9 cellular contexts compared by ENCODE assay signal in genomic region chr20:32672315-32672981, GRCh38. TPM values are rescaled to one million over a fixed set of nuclear protein-coding genes. Genes with fewer than 3 reads are reported as not detected.
DNase-seq lines count a peak whose midpoint lies in the region; ATAC-seq and TF ChIP-seq lines count a peak whose summit lies in the region.
"Had no signal": no experiment of that assay in that cellular context is flagged by ENCODE, and none has a peak within 500 bp of the region (broad histone marks: within the 10 kb centered on the region; RNA-seq: fewer than 3 reads in every experiment).

No MANE protein-coding gene starts in this region.

- H3K27me3 Mint-ChIP-seq in T-helper 17 cell = no peaks in the 10 kb centered on the region

- CTCF ChIA-PET in PC-9 (lab: Charles Lee) (interaction anchor here (0.5 to 3.3 kb wide), 3 partner anchors 106 to 1457 kb away, joined by 3 to 46 read pairs (median 3); no protein-coding TSS in a partner anchor), A673 (lab: Charles Lee) (interaction anchor here (0.7 kb wide), 1 partner anchor 107 kb away, joined by 4 read pairs; no protein-coding TSS in a partner anchor)

- ATAC-seq in GM21619 (IDR thresholded peaks at IDR 0.05; ENCODE audit: unreplicated experiment) (peak; percentile 15), lower lobe of right lung (peak; percentile 41 to 50), HG02981 (IDR thresholded peaks at IDR 0.05; ENCODE audit: unreplicated experiment) (no peak), T-helper 17 cell (no peak)

- intact Hi-C loops in PC-9 (cut with micrococcal nuclease; ENCODE audit: unreplicated experiment) (loop anchor here (5.0 kb wide), 3 partner anchors 90 to 425 kb away; partner anchors contain the start of gene DNMT3B), lower lobe of right lung (cut with DNase I) (no loop called here), A673 (cut with micrococcal nuclease; ENCODE audit: unreplicated experiment) (loop anchor here (5.0 to 10.0 kb wide), 2 partner anchors 105 to 272 kb away; no protein-coding TSS in a partner anchor)

- H3K27me3 ChIP-seq in DOHH2 (ENCODE audit: control insufficient read depth, low read length) (no peaks in the 10 kb centered on the region), PC-9 (ENCODE audit: insufficient read depth, low read depth) (no peaks in the 10 kb centered on the region), lower lobe of right lung (ENCODE audit: low read depth) (no peaks in the 10 kb centered on the region), A673 (replicated peaks; ENCODE audit: insufficient read depth, low read depth, low read length, poor library complexity) (no peaks in the 10 kb centered on the region)

- H3K4me1 Mint-ChIP-seq in T-helper 17 cell = peaks cover 8% of the 10 kb centered on the region

- TF ChIP-seq CTCF in DOHH2 (IDR thresholded peaks at IDR 0.05; ENCODE audit: low read depth, low read length, poor library complexity, severe bottlenecking) = no peak
- TF ChIP-seq CTCF in PC-9 (conservative IDR thresholded peaks at IDR 0.05) = no peak
- TF ChIP-seq CTCF in lower lobe of right lung (IDR thresholded peaks at IDR 0.05) = no peak
- no peak for TF ChIP-seq CTCF in A673 (conservative IDR thresholded peaks at IDR 0.05; ENCODE audit: low read depth, low read length)

- H3K36me3 Mint-ChIP-seq in T-helper 17 cell (ENCODE audit: low read depth) = no peaks in the 10 kb centered on the region

- H4K20me1 ChIP-seq in DOHH2 (ENCODE audit: control insufficient read depth, insufficient read depth, low read depth, low read length) (no peaks in the 10 kb centered on the region), PC-9 (ENCODE audit: insufficient read depth) (no peaks in the 10 kb centered on the region)

- H3F3A ChIP-seq in DOHH2 (ENCODE audit: control insufficient read depth, insufficient read depth) = peaks cover 13% of the 10 kb centered on the region; the same call in 1 of the 2 replicates
- no peaks in the 10 kb centered on the region; the same call in 1 of the 2 replicates for H3F3A ChIP-seq in PC-9 (ENCODE audit: insufficient read depth, low read depth)

- H3K36me3 ChIP-seq in DOHH2 (ENCODE audit: control insufficient read depth, low read length) (no peaks in the 10 kb centered on the region), PC-9 (ENCODE audit: low read depth) (no peaks in the 10 kb centered on the region), lower lobe of right lung (no peaks in the 10 kb centered on the region), A673 (ENCODE audit: insufficient read depth, low read length, poor library complexity, severe bottlenecking) (no peaks in the 10 kb centered on the region)

- BruUV-seq in PC-9 (replicated peaks; lab: Mats Ljungman, UMichigan) (no TSS peak), A673 (replicated peaks; lab: Mats Ljungman, UMichigan) (no TSS peak)

- H3K9me3 ChIP-seq in DOHH2 (ENCODE audit: control insufficient read depth, insufficient read depth, low read length) (no peaks in the 10 kb centered on the region), PC-9 (ENCODE audit: insufficient read depth, low read depth) (no peaks in the 10 kb centered on the region), lower lobe of right lung (no peaks in the 10 kb centered on the region), A673 (ENCODE audit: low read depth, low read length, poor library complexity, severe bottlenecking) (no peaks in the 10 kb centered on the region), T-helper 17 cell (ENCODE audit: control insufficient read depth, low read length, poor library complexity, severe bottlenecking) (no peaks in the 10 kb centered on the region)

- H3K79me2 ChIP-seq in DOHH2 (ENCODE audit: control insufficient read depth, low read length) (no peaks in the 10 kb centered on the region), PC-9 (ENCODE audit: low read depth) (no peaks in the 10 kb centered on the region)

- H2AFZ ChIP-seq in PC-9 = 0 out of 2 replicates have a peak overlapping the region, but pooled peaks have one; percentile 52

- H3K27ac ChIP-seq in DOHH2 (ENCODE audit: low read depth, low read length) (peak overlapping the region; percentile 94), PC-9 (no peak overlapping the region), lower lobe of right lung (peak overlapping the region; percentile 18), A673 (ENCODE audit: low read depth, low read length, poor library complexity, severe bottlenecking) (no peak overlapping the region)

- DNase-seq in PC-9 = no peak
- no peak for DNase-seq in lower lobe of right lung
- DNase-seq in A673 (ENCODE audit: low spot score) = no peak
- DNase-seq in central memory CD4-positive, alpha-beta T cell = no peak
- DNase-seq in T-helper 17 cell = no peak
- DNase-seq: NCI-H2107 had no signal

- POLR2A ChIA-PET in PC-9 (lab: Charles Lee; ENCODE audit: unreplicated experiment) (interaction anchor here (0.6 kb wide), 1 partner anchor 60 kb away, joined by 4 read pairs; no protein-coding TSS in a partner anchor), A673 (lab: Charles Lee; ENCODE audit: low non-redundant PET) (no interaction called here)

- no peak overlapping the region for H3K27ac Mint-ChIP-seq in T-helper 17 cell

- H3K4me3 Mint-ChIP-seq in T-helper 17 cell = no peak overlapping the region

- H3K4me1 ChIP-seq in DOHH2 (ENCODE audit: control insufficient read depth, low read length) (peaks cover 66% of the 10 kb centered on the region), PC-9 (replicated peaks; ENCODE audit: insufficient read depth) (peaks cover 7% of the 10 kb centered on the region), lower lobe of right lung (peaks cover 15% of the 10 kb centered on the region), A673 (ENCODE audit: insufficient read depth, low read length, poor library complexity, severe bottlenecking) (no peaks in the 10 kb centered on the region)

- H3K9me2 ChIP-seq in DOHH2 (replicated peaks; ENCODE audit: control insufficient read depth, low read length) (no peaks in the 10 kb centered on the region), PC-9 (ENCODE audit: insufficient read depth) (no peaks in the 10 kb centered on the region)

- peak overlapping the region; percentile 60 for H3K4me3 ChIP-seq in DOHH2 (ENCODE audit: low read length)
- H3K4me3 ChIP-seq in PC-9 = no peak overlapping the region
- no peak overlapping the region for H3K4me3 ChIP-seq in lower lobe of right lung
- no peak overlapping the region for H3K4me3 ChIP-seq in A673 (ENCODE audit: low read depth, low read length, poor library complexity, severe bottlenecking)

- H3K4me2 ChIP-seq in DOHH2 (ENCODE audit: low read length) = peak overlapping the region; percentile 90
- H3K4me2 ChIP-seq in PC-9 = no peak overlapping the region

RNA-seq across cellular contexts. Expression of gene C20orf203, which starts 1.3 kb away (rescaled TPM):
- total RNA-seq in PC-9 (2021) (0.08 TPM in 1 of 2 replicates, not detected in the other), lower lobe of right lung (not detected), A673 (2021) (not detected in 2 replicates), T-helper 17 cell (under 1 TPM; 0.10 to 0.20 TPM)

Comparison
In these comparisons a context has a peak if more than half of its experiments do, and no peak if none do; other contexts are left out.
1. H3K27ac ChIP-seq: peak in DOHH2 (single experiment) and lower lobe of right lung (single experiment); none in PC-9 (single experiment) and A673 (single experiment).
2. ATAC-seq: peak in GM21619 (single experiment) and lower lobe of right lung (2 of 2); none in HG02981 (single experiment) and T-helper 17 cell (single experiment).